Comparison of ENCODE assay signal across 24 cellular contexts in genomic region chr9:5644522-5644921, GRCh38. TPM values are rescaled to one million over a fixed set of nuclear protein-coding genes. Genes with fewer than 3 reads are reported as not detected.
DNase-seq lines count a peak whose midpoint lies in the region; ATAC-seq, FAIRE-seq and TF ChIP-seq lines count a peak whose summit lies in the region.
"Had no signal": no experiment of that assay in that cellular context is flagged by ENCODE, and none has a peak within 500 bp of the region (broad histone marks: within the 10 kb centered on the region; RNA-seq: fewer than 3 reads in every experiment).

No MANE protein-coding gene starts in this region.

- H3F3A ChIP-seq in Loucy (ENCODE audit: low read depth) = no peaks in the 10 kb centered on the region

- peaks cover 97% of the 10 kb centered on the region for H3K79me2 ChIP-seq in Loucy (ENCODE audit: insufficient read depth, low read length)
- peaks cover 93% of the 10 kb centered on the region for H3K79me2 ChIP-seq in GM12878 (ENCODE audit: control insufficient read depth, insufficient read depth, low read length)

- no peak for TF ChIP-seq EP300 in A549 (IDR thresholded peaks at IDR 0.05)
- TF ChIP-seq EP300 in GM12878 (IDR thresholded peaks at IDR 0.05; ENCODE audit: borderline replicate concordance in 1 of 2, control insufficient read depth in 1 of 2, low read depth in 2 of 2, low read length in 2 of 2) = no peak

- no peak overlapping the region for H2AFZ ChIP-seq in Loucy (ENCODE audit: low read length)
- H2AFZ ChIP-seq in GM12878 (ENCODE audit: control insufficient read depth, low read depth, low read length) = no peak overlapping the region

- peak; percentile 89 for ATAC-seq in activated CD4-positive, alpha-beta T cell treated with anti-CD3 and anti-CD28 coated beads for 36 hours
- no peak for ATAC-seq in A549
- peak; percentile 60 for ATAC-seq in GM12878
- no peak for ATAC-seq in mucosa of descending colon
- no peak for ATAC-seq in HG03442 (IDR thresholded peaks at IDR 0.05; ENCODE audit: unreplicated experiment)
- ATAC-seq: body of pancreas, heart left ventricle, psoas muscle had no signal

- H3K27me3 Mint-ChIP-seq in activated CD4-positive, alpha-beta T cell treated with anti-CD3 and anti-CD28 coated beads for 36 hours = no peaks in the 10 kb centered on the region
- H3K27me3 Mint-ChIP-seq in activated CD4-positive, alpha-beta T cell treated with anti-CD3 and anti-CD28 coated beads, Interleukin-2, amount 10 ng/mL, durations not matched to agents 7 days and 5 days = no peaks in the 10 kb centered on the region
- H3K27me3 Mint-ChIP-seq: CD4-positive, alpha-beta memory T cell; memory B cell; type B pancreatic cell had no signal

- intact Hi-C loops in activated CD4-positive, alpha-beta T cell treated with anti-CD3 and anti-CD28 coated beads for 36 hours (cut with DNase I, micrococcal nuclease) = loop anchor here in 1 of 2 experiments (1.0 kb wide), 1 partner anchor 15 kb away; the partner anchor contains the start of gene RIC1
- intact Hi-C loops in GM12878 (cut with micrococcal nuclease; ENCODE audit: unreplicated experiment) = no loop called here
- intact Hi-C loops in mucosa of descending colon (cut with DNase I, micrococcal nuclease) = no loop called here

- no peaks in the 10 kb centered on the region for H3K36me3 ChIP-seq in Loucy (ENCODE audit: insufficient read depth, low read length)
- H3K36me3 ChIP-seq in GM12878 (ENCODE audit: control insufficient read depth in 2 of 2, insufficient read depth in 2 of 2, low read length in 1 of 2) = no peaks in the 10 kb centered on the region; a peak in 1 of 4 replicates
- no peaks in the 10 kb centered on the region for H3K36me3 ChIP-seq in mucosa of descending colon (ENCODE audit: low read depth)

- CTCF ChIA-PET in activated CD4-positive, alpha-beta T cell treated with anti-CD3 and anti-CD28 coated beads for 36 hours (lab: Charles Lee) = interaction anchor here (0.8 kb wide), 1 partner anchor 11 kb away, joined by 3 read pairs; no protein-coding TSS in a partner anchor
- CTCF ChIA-PET in activated CD4-positive, alpha-beta T cell treated with anti-CD3 and anti-CD28 coated beads, Interleukin-2, amount 10 ng/mL, durations not matched to agents 7 days and 5 days (lab: Charles Lee) = no interaction called here
- CTCF ChIA-PET in A549 (lab: Yijun Ruan, JAX) (interaction anchor here (0.6 kb wide), 1 partner anchor 45 kb away, joined by 3 read pairs; no protein-coding TSS in a partner anchor), GM12878 (lab: Yijun Ruan, JAX) (no interaction called here)

- POLR2A ChIA-PET in activated CD4-positive, alpha-beta T cell treated with anti-CD3 and anti-CD28 coated beads for 36 hours (lab: Charles Lee) = no interaction called here
- POLR2A ChIA-PET in activated CD4-positive, alpha-beta T cell treated with anti-CD3 and anti-CD28 coated beads, Interleukin-2, amount 10 ng/mL, durations not matched to agents 7 days and 5 days (lab: Charles Lee) = no interaction called here
- POLR2A ChIA-PET in A549 (lab: Yijun Ruan, JAX) = no interaction called here
- POLR2A ChIA-PET in GM12878 (lab: Charles Lee) = interaction anchor here (0.9 to 1.0 kb wide), 2 partner anchors 12 to 56 kb away, joined by 3 read pairs; no protein-coding TSS in a partner anchor

- H3K27ac ChIP-seq in A549 (no peak overlapping the region), GM12878 (ENCODE audit: control insufficient read depth, insufficient read depth) (no peak overlapping the region)
- H3K27ac ChIP-seq: body of pancreas, epithelial cell of prostate, heart left ventricle, psoas muscle had no signal

- H3K4me1 ChIP-seq in A549 (peaks cover 9% of the 10 kb centered on the region), Loucy (ENCODE audit: insufficient read depth, low read length, poor library complexity, severe bottlenecking) (peaks cover 35% of the 10 kb centered on the region), GM12878 (ENCODE audit: control insufficient read depth, insufficient read depth, low read length) (no peaks in the 10 kb centered on the region), mucosa of descending colon (ENCODE audit: low read depth) (no peaks in the 10 kb centered on the region)

- H3K9me3 ChIP-seq in A549 (0 out of 3 replicates have a peak, but pooled peaks cover 5% of the 10 kb centered on the region), Loucy (ENCODE audit: insufficient read depth, low read depth, low read length) (peaks cover 33% of the 10 kb centered on the region; the same call in 1 of the 2 replicates), GM12878 (replicated peaks; ENCODE audit: control insufficient read depth, insufficient read depth, low read length) (peaks cover 20% of the 10 kb centered on the region), mucosa of descending colon (peaks cover 4% of the 10 kb centered on the region)
- H3K9me3 ChIP-seq: body of pancreas had no signal

- no peak overlapping the region for H3K4me3 Mint-ChIP-seq in activated CD4-positive, alpha-beta T cell treated with anti-CD3 and anti-CD28 coated beads for 36 hours
- H3K4me3 Mint-ChIP-seq in activated CD4-positive, alpha-beta T cell treated with anti-CD3 and anti-CD28 coated beads, Interleukin-2, amount 10 ng/mL, durations not matched to agents 7 days and 5 days = no peak overlapping the region
- H3K4me3 Mint-ChIP-seq: memory B cell, type B pancreatic cell had no signal

- no peak for TF ChIP-seq CTCF in A549 (IDR thresholded peaks at IDR 0.05)
- no peak for TF ChIP-seq CTCF in Loucy (conservative IDR thresholded peaks at IDR 0.05; ENCODE audit: low read length)
- no peak for TF ChIP-seq CTCF in GM12878 (IDR thresholded peaks at IDR 0.05 in 2 of 3, conservative IDR thresholded peaks at IDR 0.05 in 1 of 3; ENCODE audit: control insufficient read depth in 2 of 3, extremely low read depth in 1 of 3, insufficient read depth in 1 of 3, low read depth in 3 of 3, low read length in 3 of 3)
- TF ChIP-seq CTCF in mucosa of descending colon (IDR thresholded peaks at IDR 0.05) = no peak

- in situ Hi-C loops in GM12878 (cut with MboI) = no loop called here

- peak overlapping the region; percentile 16 for H3K27ac Mint-ChIP-seq in activated CD4-positive, alpha-beta T cell treated with anti-CD3 and anti-CD28 coated beads for 36 hours
- no peak overlapping the region for H3K27ac Mint-ChIP-seq in activated CD4-positive, alpha-beta T cell treated with anti-CD3 and anti-CD28 coated beads, Interleukin-2, amount 10 ng/mL, durations not matched to agents 7 days and 5 days
- H3K27ac Mint-ChIP-seq: memory B cell, type B pancreatic cell had no signal

- H3K9ac ChIP-seq in Loucy (ENCODE audit: low read depth, low read length, poor library complexity, severe bottlenecking) = no peak overlapping the region
- no peak overlapping the region for H3K9ac ChIP-seq in GM12878 (ENCODE audit: control insufficient read depth, insufficient read depth, low read length)
- H3K9ac ChIP-seq: SK-N-SH had no signal

- no peak for DNase-seq in activated CD4-positive, alpha-beta T cell treated with anti-CD3 and anti-CD28 coated beads for 36 hours
- no peak for DNase-seq in activated CD4-positive, alpha-beta T cell treated with anti-CD3 and anti-CD28 coated beads, Interleukin-2, amount 10 ng/mL, durations not matched to agents 7 days and 5 days
- DNase-seq in A549 (ENCODE audit: low read depth in 1 of 2, low spot score in 1 of 2) = no peak
- DNase-seq in GM12878 (ENCODE audit: low read depth, low spot score) = no peak
- DNase-seq in stimulated activated CD4-positive, alpha-beta T cell treated with anti-CD3 and anti-CD28 coated beads, Interleukin-4, amount 100 ng/mL, for 4 hours = no peak
- no peak for DNase-seq in mucosa of descending colon
- DNase-seq: 8988T; activated CD4-positive, alpha-beta T cell treated with anti-CD3 and anti-CD28 coated beads, Interleukin-2, amount 50 U/mL, for 4 hours; body of pancreas; CD4-positive, alpha-beta memory T cell; DMS 273 treated with DMSO at 0.1 percent for 48 hours; GOT3; heart left ventricle; NCI-H1048; NCI-H1930; NCI-H2227 treated with DMSO at 0.1 percent for 48 hours; psoas muscle; SK-N-SH; stimulated activated CD8-positive, alpha-beta memory T cell treated with anti-CD3 and anti-CD28 coated beads, Interleukin-4, amount 100 ng/mL, for 48 hours had no signal

- RAD21 ChIA-PET in GM12878 (lab: Charles Lee; ENCODE audit: unreplicated experiment) = interaction anchor here (1.1 kb wide), 1 partner anchor 16 kb away, joined by 4 read pairs; no protein-coding TSS in a partner anchor

- no peak for TF ChIP-seq POLR2A in A549 (IDR thresholded peaks at IDR 0.05; ENCODE audit: low read length)
- TF ChIP-seq POLR2A in GM12878 (IDR thresholded peaks at IDR 0.05; ENCODE audit: low read depth, low read length) = no peak

- H3K4me1 Mint-ChIP-seq in activated CD4-positive, alpha-beta T cell treated with anti-CD3 and anti-CD28 coated beads for 36 hours = peaks cover 34% of the 10 kb centered on the region
- peaks cover 18% of the 10 kb centered on the region for H3K4me1 Mint-ChIP-seq in activated CD4-positive, alpha-beta T cell treated with anti-CD3 and anti-CD28 coated beads, Interleukin-2, amount 10 ng/mL, durations not matched to agents 7 days and 5 days

- peaks cover 46% of the 10 kb centered on the region for H3K36me3 Mint-ChIP-seq in activated CD4-positive, alpha-beta T cell treated with anti-CD3 and anti-CD28 coated beads for 36 hours (ENCODE audit: low read depth)
- peaks cover 57% of the 10 kb centered on the region for H3K36me3 Mint-ChIP-seq in activated CD4-positive, alpha-beta T cell treated with anti-CD3 and anti-CD28 coated beads, Interleukin-2, amount 10 ng/mL, durations not matched to agents 7 days and 5 days (ENCODE audit: low read depth)

- H3K4me2 ChIP-seq in A549 = 0 out of 3 replicates have a peak overlapping the region, but pooled peaks have one; percentile 4
- peak overlapping the region; percentile 30 for H3K4me2 ChIP-seq in Loucy (ENCODE audit: low read depth, low read length, poor library complexity, severe bottlenecking)
- H3K4me2 ChIP-seq in GM12878 (ENCODE audit: control insufficient read depth, insufficient read depth) = no peak overlapping the region
- H3K4me2 ChIP-seq: SK-N-SH had no signal

- TF ChIP-seq RAD21 in A549 (conservative IDR thresholded peaks at IDR 0.05 in 1 of 2, IDR thresholded peaks at IDR 0.05 in 1 of 2) (no peak), GM12878 (IDR thresholded peaks at IDR 0.05; ENCODE audit: insufficient read depth, low read depth, low read length) (no peak)

- FAIRE-seq in A549 (lab: Jason Lieb, UNC) = no peak
- FAIRE-seq in GM12878 (lab: Jason Lieb, UNC) = no peak

- WGBS in A549 (ENCODE audit: missing lambda C conversion rate) = 79% methylated on average over 2 of the region's 2 CpGs
- 50% methylated on average over 2 of the region's 2 CpGs for WGBS in GM12878 (ENCODE audit: insufficient coverage, insufficient replicate concordance, low lambda C conversion rate, missing lambda C conversion rate)

- H3K4me3 ChIP-seq in A549 = no peak overlapping the region
- no peak overlapping the region for H3K4me3 ChIP-seq in Loucy (ENCODE audit: low read length, poor library complexity, severe bottlenecking)
- no peak overlapping the region for H3K4me3 ChIP-seq in GM12878
- H3K4me3 ChIP-seq in mucosa of descending colon = no peak overlapping the region
- H3K4me3 ChIP-seq: body of pancreas, psoas muscle had no signal

- peaks cover 36% of the 10 kb centered on the region for H3K9me3 Mint-ChIP-seq in activated CD4-positive, alpha-beta T cell treated with anti-CD3 and anti-CD28 coated beads for 36 hours (ENCODE audit: low read depth)
- H3K9me3 Mint-ChIP-seq in activated CD4-positive, alpha-beta T cell treated with anti-CD3 and anti-CD28 coated beads, Interleukin-2, amount 10 ng/mL, durations not matched to agents 7 days and 5 days = peaks cover 48% of the 10 kb centered on the region

- H4K20me1 ChIP-seq in Loucy (ENCODE audit: insufficient read depth, low read length, poor library complexity, severe bottlenecking) = no peaks in the 10 kb centered on the region
- H4K20me1 ChIP-seq in GM12878 (ENCODE audit: control insufficient read depth, insufficient read depth) = no peaks in the 10 kb centered on the region

- no TSS peak for BruUV-seq in GM12878 (replicated peaks; lab: Mats Ljungman, UMichigan)

- H3K27me3 ChIP-seq in Loucy (ENCODE audit: insufficient read depth, low read length, poor library complexity, severe bottlenecking) = no peaks in the 10 kb centered on the region
- H3K27me3 ChIP-seq in GM12878 (replicated peaks in 1 of 2; ENCODE audit: control insufficient read depth in 2 of 2, insufficient read depth in 2 of 2, low read length in 1 of 2) = no peaks in the 10 kb centered on the region
- H3K27me3 ChIP-seq: body of pancreas, heart left ventricle had no signal

- SMC1A ChIA-PET in GM12878 (lab: Charles Lee; ENCODE audit: uncharacterized antibody, unreplicated experiment) = interaction anchor here (3.6 kb wide), 1 partner anchor 12 kb away, joined by 9 read pairs; no protein-coding TSS in a partner anchor

- H3K9me2 ChIP-seq in Loucy (replicated peaks; ENCODE audit: low read depth, low read length) = no peaks in the 10 kb centered on the region
- H3K9me2 ChIP-seq: SK-N-SH had no signal

RNA-seq across cellular contexts. Expression of gene RIC1, which starts 15.6 kb away (rescaled TPM):
- total RNA-seq in activated CD4-positive, alpha-beta T cell treated with anti-CD3 and anti-CD28 coated beads for 36 hours = 10 to 100 TPM; 13.6 to 17.1 TPM
- 10 to 100 TPM; 17.7 to 20.2 TPM for total RNA-seq in activated CD4-positive, alpha-beta T cell treated with anti-CD3 and anti-CD28 coated beads, Interleukin-2, amount 10 ng/mL, durations not matched to agents 7 days and 5 days
- polyA plus RNA-seq in A549 (2011; rRNA removed) (26.8 and 32.8 TPM in 2 replicates), A549 (2017; fragmentation: RNase III; extraction: RNeasy Plus Mini Kit Qiagen cat#74134 plus additional on column Dnase treatment) (10.7 to 11.9 TPM (median 11.4 TPM) in 3 replicates), GM12878 (2011; rRNA removed) (59.8 and 70.1 TPM in 2 replicates), GM12878 (2014; fragmentation: Illumina TruSeq; extraction: Trizol) (34.6 and 36.9 TPM in 2 replicates), GM12878 (2014; fragmentation: Nextera tagmentation; extraction: Ambion mirVana) (1 to 10 TPM; 6.2 to 7.1 TPM), GM12878 (2014; rRNA removed) (28.0 and 32.8 TPM in 2 replicates), GM12878 (2016; fragmentation: Nextera tagmentation; extraction: Ambion mirVana) (10 to 100 TPM; 17.8 to 18.9 TPM)
- polyA plus RNA-seq in A549 (2012; cell fraction: cytosol; rRNA removed) = 6.8 and 9.8 TPM in 2 replicates
- 10.5 and 11.7 TPM in 2 replicates for polyA plus RNA-seq in A549 (2012; cell fraction: nucleus; rRNA removed)
- 38.4 and 39.0 TPM in 2 replicates for polyA minus RNA-seq in A549 (2011; rRNA and poly(A)+ RNA removed)
- total RNA-seq in GM12878 (2013; cell fraction: nucleolus; rRNA removed) = 271 and 292 TPM in 2 replicates
- total RNA-seq in GM12878 (2014; rRNA removed) (42.9 and 45.1 TPM in 2 replicates), GM12878 (2014; rRNA removed; fragmentation: Illumina TruSeq; extraction: Trizol) (38.0 and 43.0 TPM in 2 replicates), GM12878 (2021) (32.3 and 33.8 TPM in 2 replicates), mucosa of descending colon (10 to 100 TPM; 15.8 to 22.4 (median 20.2) TPM)
- 14.7 TPM for polyA plus RNA-seq in GM12878 (2011; ENCODE audit: low read depth)
- 41.9 and 45.6 TPM in 2 replicates for polyA plus RNA-seq in GM12878 (2011; cell fraction: cytosol; rRNA removed)
- 113 and 151 TPM in 2 replicates for polyA plus RNA-seq in GM12878 (2011; cell fraction: nucleus; rRNA removed)
- polyA plus RNA-seq in GM12878 (2012) = 17.9 and 22.3 TPM in 2 replicates
- 158 and 166 TPM in 2 replicates for polyA minus RNA-seq in GM12878 (2011; rRNA and poly(A)+ RNA removed)
- 30.1 and 36.8 TPM in 2 replicates for polyA minus RNA-seq in GM12878 (2011; cell fraction: cytosol; rRNA and poly(A)+ RNA removed)
- polyA minus RNA-seq in GM12878 (2011; cell fraction: nucleus; rRNA and poly(A)+ RNA removed) = 156 and 211 TPM in 2 replicates

Comparison
In these comparisons a context has a peak if more than half of its experiments do, and no peak if none do; other contexts are left out.
1. CTCF ChIA-PET loops: an anchor here in activated CD4-positive, alpha-beta T cell treated with anti-CD3 and anti-CD28 coated beads for 36 hours (0.8 kb wide) and A549 (0.6 kb wide); none called in activated CD4-positive, alpha-beta T cell treated with anti-CD3 and anti-CD28 coated beads, Interleukin-2, amount 10 ng/mL, durations not matched to agents 7 days and 5 days and GM12878.
2. ATAC-seq: peak in activated CD4-positive, alpha-beta T cell treated with anti-CD3 and anti-CD28 coated beads for 36 hours (single experiment) and GM12878 (single experiment); none in A549 (0 of 2), mucosa of descending colon (single experiment) and HG03442 (single experiment).